ENCODE assay signal across 20 cellular contexts in genomic region chr21:44078411-44078981, GRCh38. TPM values are rescaled to one million over a fixed set of nuclear protein-coding genes. Genes with fewer than 3 reads are reported as not detected.
A peak's percentile ranks its signal among the peaks of the same experiment; 100 is the strongest.
DNase-seq lines count a peak whose midpoint lies in the region; ATAC-seq and TF ChIP-seq lines count a peak whose summit lies in the region.
"Had no signal": no experiment of that assay in that cellular context is flagged by ENCODE, and none has a peak within 500 bp of the region (broad histone marks: within the 10 kb centered on the region; RNA-seq: fewer than 3 reads in every experiment).

No MANE protein-coding gene starts in this region.

- no peaks in the 10 kb centered on the region for H4K20me1 ChIP-seq in H9 (ENCODE audit: control insufficient read depth, insufficient read depth, insufficient read length)

- peaks cover 60% of the 10 kb centered on the region for H3K4me1 Mint-ChIP-seq in activated CD4-positive, alpha-beta T cell treated with anti-CD3 and anti-CD28 coated beads, Interleukin-2, amount 10 ng/mL, durations not matched to agents 24 days and 14 days
- peaks cover 12% of the 10 kb centered on the region in 2 experiments for H3K4me1 Mint-ChIP-seq in H9
- peaks cover 59% of the 10 kb centered on the region for H3K4me1 Mint-ChIP-seq in activated naive CD8-positive, alpha-beta T cell treated with anti-CD3 and anti-CD28 coated beads for 36 hours
- no peaks in the 10 kb centered on the region for H3K4me1 Mint-ChIP-seq in nephron progenitor cell

- no peak for ATAC-seq in HG02938 (IDR thresholded peaks at IDR 0.05; ENCODE audit: unreplicated experiment)
- ATAC-seq: A549, gastroesophageal sphincter, right lobe of liver had no signal

- no peaks in the 10 kb centered on the region for H3K79me2 ChIP-seq in H9 (ENCODE audit: insufficient read depth, low read length)

- no peak overlapping the region for H2AFZ ChIP-seq in H9 (ENCODE audit: low read length)

- H3K4me1 ChIP-seq in H9 (ENCODE audit: insufficient read depth, low read length), result no peaks in the 10 kb centered on the region
- no peaks in the 10 kb centered on the region for H3K4me1 ChIP-seq in tibial artery
- H3K4me1 ChIP-seq: A549, colonic mucosa, gastroesophageal sphincter, right lobe of liver had no signal

- no peak overlapping the region for H2AK5ac ChIP-seq in H9 (ENCODE audit: insufficient read length, low read length)

- peaks cover 80 to 95% (median 85%) of the 10 kb centered on the region in 3 donors for H3K36me3 ChIP-seq in tibial artery
- H3K36me3 ChIP-seq: colonic mucosa had no signal

- TF ChIP-seq CTCF in H9 (conservative IDR thresholded peaks at IDR 0.05), result no peak
- TF ChIP-seq CTCF in nephron progenitor cell (IDR thresholded peaks at IDR 0.05), result no peak
- TF ChIP-seq CTCF in tibial artery (IDR thresholded peaks at IDR 0.05), result no peak

- H3K9ac ChIP-seq in H9 (ENCODE audit: extremely low read depth, insufficient read length, low read length), result no peak overlapping the region

- no peaks in the 10 kb centered on the region for H3K23me2 ChIP-seq in H9 (ENCODE audit: insufficient read length, low read depth, low read length, poor library complexity, severe bottlenecking)

- H4K5ac ChIP-seq in H9 (ENCODE audit: insufficient read length, low read depth, low read length), result no peak overlapping the region

- no peaks in the 10 kb centered on the region for H3K9me3 Mint-ChIP-seq in activated CD4-positive, alpha-beta T cell treated with anti-CD3 and anti-CD28 coated beads, Interleukin-2, amount 10 ng/mL, durations not matched to agents 24 days and 14 days
- H3K9me3 Mint-ChIP-seq in H9 (no peaks in the 10 kb centered on the region), nephron progenitor cell (no peaks in the 10 kb centered on the region)
- no peaks in the 10 kb centered on the region for H3K9me3 Mint-ChIP-seq in activated naive CD8-positive, alpha-beta T cell treated with anti-CD3 and anti-CD28 coated beads for 36 hours

- no peak overlapping the region for H3K14ac ChIP-seq in H9 (ENCODE audit: insufficient read depth, low read length)

- no peak overlapping the region for H2BK120ac ChIP-seq in H9 (ENCODE audit: low read depth, low read length, poor library complexity, severe bottlenecking)

- H4K91ac ChIP-seq in H9 (ENCODE audit: insufficient read length, low read depth, low read length), result no peak overlapping the region

- no peak overlapping the region for H2BK5ac ChIP-seq in H9 (ENCODE audit: insufficient read length, low read length)

- no peak for DNase-seq in activated CD4-positive, alpha-beta T cell treated with anti-CD3 and anti-CD28 coated beads, Interleukin-2, amount 10 ng/mL, durations not matched to agents 24 days and 14 days
- DNase-seq in activated CD4-positive, alpha-beta T cell treated with anti-CD3 and anti-CD28 coated beads for 48 hours, result no peak
- DNase-seq in H9 (peak; percentile 48), nephron progenitor cell (no peak), NCI-H1105 (lab: John Stamatoyannopoulos, UW) (no peak), tibial artery (no peak)
- no peak for DNase-seq in activated naive CD8-positive, alpha-beta T cell treated with anti-CD3 and anti-CD28 coated beads for 36 hours
- DNase-seq: colonic mucosa; EL; mammary epithelial cell; NCI-H2029 treated with DMSO at 0.1 percent for 48 hours; NCI-H526 treated with DMSO at 0.1 percent for 48 hours; OCI-M1; right lobe of liver; stimulated activated CD4-positive, alpha-beta T cell treated with anti-CD3 and anti-CD28 coated beads, Interleukin-2, amount 100 ng/mL, for 24 hours had no signal

- no peak overlapping the region for H3K4me3 ChIP-seq in tibial artery
- H3K4me3 ChIP-seq: A549, colonic mucosa, gastroesophageal sphincter, right lobe of liver, thoracic aorta had no signal

- no peak overlapping the region for H2BK15ac ChIP-seq in H9 (ENCODE audit: low read depth, low read length)

- peaks cover 77% of the 10 kb centered on the region for H3K36me3 Mint-ChIP-seq in activated CD4-positive, alpha-beta T cell treated with anti-CD3 and anti-CD28 coated beads, Interleukin-2, amount 10 ng/mL, durations not matched to agents 24 days and 14 days (ENCODE audit: low read depth)
- H3K36me3 Mint-ChIP-seq in H9 (ENCODE audit: insufficient read depth in 1 of 3, low read depth in 3 of 3) (peaks cover 29 to 82% (median 74%) of the 10 kb centered on the region in 3 experiments; a peak in 6 of 7 replicates), nephron progenitor cell (ENCODE audit: low read depth) (peaks cover 69% of the 10 kb centered on the region)
- H3K36me3 Mint-ChIP-seq in activated naive CD8-positive, alpha-beta T cell treated with anti-CD3 and anti-CD28 coated beads for 36 hours, result peaks cover 64% of the 10 kb centered on the region

- peak overlapping the region; percentile 48 for H3K4me3 Mint-ChIP-seq in activated CD4-positive, alpha-beta T cell treated with anti-CD3 and anti-CD28 coated beads, Interleukin-2, amount 10 ng/mL, durations not matched to agents 24 days and 14 days
- H3K4me3 Mint-ChIP-seq in H9, result no peak overlapping the region
- no peak overlapping the region for H3K4me3 Mint-ChIP-seq in activated naive CD8-positive, alpha-beta T cell treated with anti-CD3 and anti-CD28 coated beads for 36 hours
- H3K4me3 Mint-ChIP-seq in nephron progenitor cell, result no peak overlapping the region

- no peak overlapping the region for H3K4me2 ChIP-seq in H9 (ENCODE audit: insufficient read depth, insufficient read length, low read length)
- H3K4me2 ChIP-seq: A549 had no signal

- no peaks in the 10 kb centered on the region for H3K9me3 ChIP-seq in H9 (ENCODE audit: control insufficient read depth, low read depth, low read length)
- H3K9me3 ChIP-seq in tibial artery, result no peaks in the 10 kb centered on the region
- H3K9me3 ChIP-seq: A549, colonic mucosa, gastroesophageal sphincter, neutrophil, right lobe of liver, thoracic aorta had no signal

- no peak overlapping the region for H3K23ac ChIP-seq in H9 (ENCODE audit: insufficient read length, low read depth, low read length)

- peak overlapping the region; percentile 73 for H3K27ac Mint-ChIP-seq in activated CD4-positive, alpha-beta T cell treated with anti-CD3 and anti-CD28 coated beads, Interleukin-2, amount 10 ng/mL, durations not matched to agents 24 days and 14 days
- H3K27ac Mint-ChIP-seq in H9 (peak overlapping the region in 1 of 3 experiments; percentile 76; a peak in 4 of 7 replicates), nephron progenitor cell (peak overlapping the region; percentile 19)
- H3K27ac Mint-ChIP-seq in activated naive CD8-positive, alpha-beta T cell treated with anti-CD3 and anti-CD28 coated beads for 36 hours, result peak overlapping the region; percentile 62

- H3K56ac ChIP-seq in H9 (ENCODE audit: insufficient read length, low read depth, low read length), result no peak overlapping the region

- intact Hi-C loops in activated CD4-positive, alpha-beta T cell treated with anti-CD3 and anti-CD28 coated beads, Interleukin-2, amount 10 ng/mL, durations not matched to agents 24 days and 14 days (cut with micrococcal nuclease), result no loop called here
- intact Hi-C loops in tibial artery (cut with DNase I; ENCODE audit: low total_unique reads), result no loop called here

- no peaks in the 10 kb centered on the region for H3K27me3 Mint-ChIP-seq in activated CD4-positive, alpha-beta T cell treated with anti-CD3 and anti-CD28 coated beads, Interleukin-2, amount 10 ng/mL, durations not matched to agents 24 days and 14 days
- H3K27me3 Mint-ChIP-seq in H9 (ENCODE audit: low read depth) (no peaks in the 10 kb centered on the region), nephron progenitor cell (ENCODE audit: low read depth, poor library complexity) (no peaks in the 10 kb centered on the region)
- no peaks in the 10 kb centered on the region for H3K27me3 Mint-ChIP-seq in activated naive CD8-positive, alpha-beta T cell treated with anti-CD3 and anti-CD28 coated beads for 36 hours

- H3K27me3 ChIP-seq in H9 (ENCODE audit: insufficient read depth, low read length) (no peaks in the 10 kb centered on the region), tibial artery (no peaks in the 10 kb centered on the region)
- H3K27me3 ChIP-seq: colonic mucosa, gastroesophageal sphincter, neutrophil, right lobe of liver had no signal

- no peak overlapping the region for H3K27ac ChIP-seq in H9 (ENCODE audit: insufficient read length, low read depth, low read length)
- H3K27ac ChIP-seq in tibial artery, result no peak overlapping the region
- H3K27ac ChIP-seq: A549, colonic mucosa, gastroesophageal sphincter, neutrophil, right lobe of liver, thoracic aorta had no signal

- no peak overlapping the region for H4K8ac ChIP-seq in H9 (replicated peaks; ENCODE audit: insufficient read length, low read depth, low read length)

- no peak overlapping the region for H3K4ac ChIP-seq in H9 (ENCODE audit: low read depth, low read length)

- no peak overlapping the region for H2BK12ac ChIP-seq in H9 (ENCODE audit: insufficient read length, low read depth, low read length)

- no peak overlapping the region for H3K18ac ChIP-seq in H9 (ENCODE audit: insufficient read length, low read depth, low read length)

- no CpG with 5 or more reads among the region's 5 CpGs for WGBS in H9 (ENCODE audit: extremely low coverage, insufficient read length, low lambda C conversion rate)

- H3K79me1 ChIP-seq in H9 (ENCODE audit: insufficient read depth, low read depth, low read length, poor library complexity, severe bottlenecking), result no peaks in the 10 kb centered on the region

- H3T11ph ChIP-seq in H9 (ENCODE audit: low read length), result no peak overlapping the region

- H2BK20ac ChIP-seq in H9 (ENCODE audit: low read depth, low read length, poor library complexity, severe bottlenecking), result no peak overlapping the region

RNA-seq across cellular contexts. Expression of gene PWP2, which starts 28.7 kb away (rescaled TPM):
- total RNA-seq in activated CD4-positive, alpha-beta T cell treated with anti-CD3 and anti-CD28 coated beads, Interleukin-2, amount 10 ng/mL, durations not matched to agents 24 days and 14 days, result 10.0 and 16.5 TPM in 2 replicates
- total RNA-seq in H9 (2021), result 6.0 and 6.3 TPM in 2 replicates
- 10 to 100 TPM; 12.7 to 14.5 TPM for total RNA-seq in activated naive CD8-positive, alpha-beta T cell treated with anti-CD3 and anti-CD28 coated beads for 36 hours

RNA-seq across cellular contexts. Expression of gene GATD3, which starts 55.0 kb away (rescaled TPM):
- 13.1 and 15.0 TPM in 2 replicates for total RNA-seq in activated CD4-positive, alpha-beta T cell treated with anti-CD3 and anti-CD28 coated beads, Interleukin-2, amount 10 ng/mL, durations not matched to agents 24 days and 14 days
- 13.2 and 14.1 TPM in 2 replicates for total RNA-seq in H9 (2021)
- 1 to 10 TPM; 6.9 to 7.4 TPM for total RNA-seq in activated naive CD8-positive, alpha-beta T cell treated with anti-CD3 and anti-CD28 coated beads for 36 hours
